10 cellular contexts compared by ENCODE assay signal in the genomic region with DNA sequence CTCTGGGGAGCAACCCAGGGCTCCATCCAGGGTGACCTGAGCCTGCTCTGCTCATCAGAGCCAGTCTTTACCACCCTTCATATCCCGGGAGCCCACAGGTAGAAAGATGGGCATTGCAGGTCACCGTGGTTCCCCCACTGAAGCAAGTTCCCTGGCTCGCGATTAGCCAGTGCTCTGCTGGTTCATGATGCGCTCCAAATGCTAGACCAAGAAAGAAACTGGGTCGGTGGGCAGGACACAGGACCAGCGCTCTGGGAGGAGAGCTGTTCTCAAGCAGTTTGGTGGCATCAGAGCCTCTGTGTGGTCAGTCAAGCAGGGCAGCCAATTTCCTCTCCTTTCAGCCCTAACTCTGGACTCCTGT.
DNase-seq lines count a peak whose midpoint lies in the region; ATAC-seq, FAIRE-seq and TF ChIP-seq lines count a peak whose summit lies in the region.
"Had no signal": no experiment of that assay in that cellular context is flagged by ENCODE, and none has a peak within 500 bp of the region (broad histone marks: within the 10 kb centered on the region; RNA-seq: fewer than 3 reads in every experiment).

No MANE protein-coding gene starts in this region.

- FAIRE-seq in HTR-8/SVneo (lab: Jason Lieb, UNC): no peak
- FAIRE-seq: endometrium had no signal

- no peaks in the 10 kb centered on the region for H3K79me2 ChIP-seq in GM23248 (ENCODE audit: insufficient read depth)

- in situ Hi-C loops in GM23248 (cut with MboI): no loop called here

- H3K9me3 ChIP-seq in GM23248 (ENCODE audit: low read depth): no peaks in the 10 kb centered on the region
- no peaks in the 10 kb centered on the region for H3K9me3 ChIP-seq in skeletal muscle tissue (ENCODE audit: control insufficient read depth in 3 of 3, low read length in 3 of 3)

- peak overlapping the region; percentile 78 for H3K4me2 ChIP-seq in GM23248 (ENCODE audit: unreplicated experiment)

- 56 to 57% methylated on average over 7 of the region's 7 CpGs for WGBS in GM23248 (ENCODE audit: low coverage in 1 of 2, low lambda C conversion rate in 2 of 2, missing lambda C conversion rate in 2 of 2), 2 experiments

- H3K36me3 ChIP-seq in GM23248 (ENCODE audit: low read depth) (no peaks in the 10 kb centered on the region), skeletal muscle tissue (ENCODE audit: control insufficient read depth in 3 of 3, insufficient read depth in 3 of 3, low read length in 3 of 3) (no peaks in the 10 kb centered on the region)

- ATAC-seq in SK-N-SH treated with all-trans-retinoic acid at 6 μM for 48 hours (peak; percentile 1), left colon (peak; percentile 12), HG03521 (IDR thresholded peaks at IDR 0.05; ENCODE audit: unreplicated experiment) (no peak), HG03520 (IDR thresholded peaks at IDR 0.05; ENCODE audit: unreplicated experiment) (no peak), GM19324 (IDR thresholded peaks at IDR 0.05; ENCODE audit: low FRiP score, unreplicated experiment) (no peak)
- ATAC-seq: T-helper 17 cell had no signal

- H3K9me2 ChIP-seq in GM23248 (ENCODE audit: insufficient read depth): no peaks in the 10 kb centered on the region

- H3K27ac ChIP-seq in GM23248: peak overlapping the region; percentile 96
- peak overlapping the region; percentile 82 for H3K27ac ChIP-seq in skeletal muscle tissue (ENCODE audit: low read depth, low read length)

- no peaks in the 10 kb centered on the region for H4K20me1 ChIP-seq in GM23248 (ENCODE audit: insufficient read depth)

- peaks cover 61% of the 10 kb centered on the region for H3K4me1 ChIP-seq in GM23248 (ENCODE audit: insufficient read depth)
- H3K4me1 ChIP-seq in skeletal muscle tissue (ENCODE audit: control insufficient read depth in 3 of 3, insufficient read depth in 3 of 3, low read length in 3 of 3): peaks cover 35 to 48% (median 44%) of the 10 kb centered on the region in 3 donors

- no peak for DNase-seq in GM23248
- no peak for DNase-seq in left colon
- DNase-seq in HTR-8/SVneo (ENCODE audit: insufficient read length, low spot score): no peak
- DNase-seq: T-helper 17 cell had no signal

- 0 out of 2 replicates have a peak overlapping the region, but pooled peaks have one; percentile 27 for H2AFZ ChIP-seq in GM23248

- H3K27me3 ChIP-seq in GM23248 (replicated peaks; ENCODE audit: insufficient read depth): no peaks in the 10 kb centered on the region
- peaks cover 0 to 6% (median 2%) of the 10 kb centered on the region in 3 donors for H3K27me3 ChIP-seq in skeletal muscle tissue (ENCODE audit: control insufficient read depth in 3 of 3, insufficient read depth in 3 of 3, low read length in 3 of 3)

- intact Hi-C loops in left colon (cut with DNase I, micrococcal nuclease): no loop called here

- peak overlapping the region; percentile 79 for H3K9ac ChIP-seq in GM23248
- no peak overlapping the region for H3K9ac ChIP-seq in skeletal muscle tissue (ENCODE audit: low read depth in 1 of 3, low read length in 3 of 3)

- peaks cover 40% of the 10 kb centered on the region for H3F3A ChIP-seq in GM23248 (ENCODE audit: insufficient read depth)

- H3K4me3 ChIP-seq in GM23248: peak overlapping the region; percentile 30
- peak overlapping the region in 1 of 3 donors; percentile 29 for H3K4me3 ChIP-seq in skeletal muscle tissue (ENCODE audit: low read length in 3 of 3)

TF ChIP-seq in SK-N-SH treated with all-trans-retinoic acid at 6 μM for 48 hours, 23 proteins besides CTCF, POLR2A, EP300 and RAD21:
- TF ChIP-seq TCF4 (CRISPR knock-in tag; IDR thresholded peaks at IDR 0.05; ENCODE audit: borderline replicate concordance) (no peak), PPARA (CRISPR knock-in tag; IDR thresholded peaks at IDR 0.05; ENCODE audit: borderline replicate concordance) (no peak), ZC3H10 (CRISPR knock-in tag; IDR thresholded peaks at IDR 0.05) (no peak), ARNTL (CRISPR knock-in tag; IDR thresholded peaks at IDR 0.05; ENCODE audit: borderline replicate concordance, low read depth) (no peak), TOX (CRISPR knock-in tag; IDR thresholded peaks at IDR 0.05; ENCODE audit: borderline replicate concordance) (no peak), ZFP30 (CRISPR knock-in tag; IDR thresholded peaks at IDR 0.05) (no peak), RARB (CRISPR knock-in tag; IDR thresholded peaks at IDR 0.05) (no peak), SNAI2 (CRISPR knock-in tag; IDR thresholded peaks at IDR 0.05) (no peak), OSR1 (CRISPR knock-in tag; IDR thresholded peaks at IDR 0.05) (no peak), ZNF8 (CRISPR knock-in tag; IDR thresholded peaks at IDR 0.05) (no peak)
- TF ChIP-seq, protein P1, sequence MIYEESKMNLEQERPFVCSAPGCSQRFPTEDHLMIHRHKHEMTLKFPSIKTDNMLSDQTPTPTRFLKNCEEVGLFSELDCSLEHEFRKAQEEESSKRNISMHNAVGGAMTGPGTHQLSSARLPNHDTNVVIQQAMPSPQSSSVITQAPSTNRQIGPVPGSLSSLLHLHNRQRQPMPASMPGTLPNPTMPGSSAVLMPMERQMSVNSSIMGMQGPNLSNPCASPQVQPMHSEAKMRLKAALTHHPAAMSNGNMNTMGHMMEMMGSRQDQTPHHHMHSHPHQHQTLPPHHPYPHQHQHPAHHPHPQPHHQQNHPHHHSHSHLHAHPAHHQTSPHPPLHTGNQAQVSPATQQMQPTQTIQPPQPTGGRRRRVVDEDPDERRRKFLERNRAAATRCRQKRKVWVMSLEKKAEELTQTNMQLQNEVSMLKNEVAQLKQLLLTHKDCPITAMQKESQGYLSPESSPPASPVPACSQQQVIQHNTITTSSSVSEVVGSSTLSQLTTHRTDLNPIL (CRISPR knock-in tag; IDR thresholded peaks at IDR 0.05; ENCODE audit: low read depth): no peak

Comparison
In these comparisons a context has a peak if more than half of its experiments do, and no peak if none do; other contexts are left out.
1. ATAC-seq: peak in SK-N-SH treated with all-trans-retinoic acid at 6 μM for 48 hours (single experiment) and left colon (single experiment); none in HG03521 (single experiment), HG03520 (single experiment) and GM19324 (single experiment).